In the genomic region with DNA sequence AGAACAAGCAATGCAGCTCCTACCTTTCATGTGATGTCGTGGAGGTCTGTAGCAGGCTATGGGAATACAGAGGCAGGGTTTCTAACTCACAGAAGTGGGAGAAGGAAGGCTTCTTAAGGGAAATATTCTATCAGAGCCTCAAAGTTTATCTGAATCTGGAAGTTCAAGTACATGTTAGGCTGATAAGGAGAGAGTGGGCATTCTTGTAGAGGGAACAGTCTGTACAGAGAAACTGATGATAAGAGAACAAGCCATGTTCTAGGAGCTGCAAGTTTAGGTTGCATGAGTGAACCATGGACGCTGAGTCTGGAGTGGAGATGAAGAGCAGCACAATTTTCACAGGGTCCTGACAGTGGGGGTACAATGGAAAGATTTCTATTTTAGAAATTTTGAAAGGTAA, we compare ENCODE assay signal across 7 cellular contexts.
"Had no signal": no experiment of that assay in that cellular context is flagged by ENCODE, and none has a peak within 500 bp of the region (broad histone marks: within the 10 kb centered on the region; RNA-seq: fewer than 3 reads in every experiment).

No MANE protein-coding gene starts in this region.

- H2AFZ ChIP-seq: GM23248 had no signal

- DNase-seq: GM23248, GOT3, H7 had no signal

- H3K9ac ChIP-seq: GM23248 had no signal

- H3K4me3 ChIP-seq: GM23248, HAP-1 had no signal

- H3K36me3 Mint-ChIP-seq: IgD-negative memory B cell had no signal

- H3K9me3 Mint-ChIP-seq: HFFc6 had no signal

- H3K4me3 Mint-ChIP-seq: HFFc6, IgD-negative memory B cell had no signal

- H3K27me3 Mint-ChIP-seq: IgD-negative memory B cell had no signal

- H3K27ac ChIP-seq: GM23248, HL-60 had no signal

- H3K4me1 ChIP-seq: HAP-1 had no signal

- H3K27ac Mint-ChIP-seq: HFFc6, IgD-negative memory B cell had no signal

- H3K36me3 ChIP-seq: HAP-1 had no signal

- H3K4me1 Mint-ChIP-seq: IgD-negative memory B cell had no signal

- H3K9me3 ChIP-seq: HAP-1 had no signal
